Comparison of ENCODE assay signal across 10 cellular contexts in the genomic region with DNA sequence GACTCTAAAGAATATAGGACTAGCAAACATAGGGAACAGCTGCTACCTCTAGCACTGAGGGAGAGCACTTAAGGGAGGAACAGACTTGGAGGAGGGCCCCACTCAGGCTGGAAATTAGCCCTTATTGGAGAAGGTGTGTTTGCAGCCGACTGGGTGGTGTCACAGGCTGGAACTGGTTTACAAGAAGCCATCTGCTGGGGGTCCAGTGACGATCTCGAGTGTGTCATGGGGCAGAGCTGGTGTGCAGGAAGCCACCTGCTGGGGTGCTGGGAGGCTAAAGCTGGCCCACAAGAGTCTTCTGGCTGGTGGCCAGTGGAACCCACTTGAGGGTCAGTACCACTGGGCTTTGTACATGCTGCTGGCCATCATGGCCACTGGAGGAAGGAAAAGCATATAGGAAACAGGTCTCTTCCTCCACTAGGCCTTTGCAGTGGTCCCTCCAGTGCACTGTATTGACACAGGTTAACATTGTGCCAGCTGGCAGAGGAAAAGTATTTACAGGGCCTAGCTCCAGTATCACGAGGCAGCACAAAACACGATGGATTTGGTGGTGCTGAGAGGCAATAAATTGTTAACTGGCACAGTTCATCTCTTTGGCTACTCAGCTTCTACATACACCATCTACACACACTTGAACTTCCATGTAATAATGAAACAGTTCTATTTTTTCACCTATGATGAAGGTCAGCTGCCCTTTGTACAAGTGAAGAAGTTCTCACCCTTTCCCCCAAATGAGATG. TPM values are rescaled to one million over a fixed set of nuclear protein-coding genes. Genes with fewer than 3 reads are reported as not detected.
DNase-seq lines count a peak whose midpoint lies in the region; ATAC-seq and TF ChIP-seq lines count a peak whose summit lies in the region.
"Had no signal": no experiment of that assay in that cellular context is flagged by ENCODE, and none has a peak within 500 bp of the region (broad histone marks: within the 10 kb centered on the region; RNA-seq: fewer than 3 reads in every experiment).

No MANE protein-coding gene starts in this region.

- no peaks in the 10 kb centered on the region for H3K27me3 ChIP-seq in right lobe of liver
- no peaks in the 10 kb centered on the region for H3K27me3 ChIP-seq in CD4-positive, alpha-beta memory T cell (ENCODE audit: insufficient read depth, low read length)

- intact Hi-C loops in right lobe of liver (cut with DNase I), result no loop called here
- intact Hi-C loops in CD4-positive, alpha-beta memory T cell (cut with micrococcal nuclease), result no loop called here

- POLR2A ChIA-PET in CD4-positive, alpha-beta memory T cell (lab: Charles Lee; ENCODE audit: partially characterized antibody), result no interaction called here

- H3K9me3 ChIP-seq in right lobe of liver, result no peaks in the 10 kb centered on the region
- no peaks in the 10 kb centered on the region for H3K9me3 ChIP-seq in CD4-positive, alpha-beta memory T cell (ENCODE audit: control insufficient read depth in 1 of 2, low read length in 2 of 2)

- TF ChIP-seq POLR2A in right lobe of liver (IDR thresholded peaks at IDR 0.05), result no peak

- DNase-seq in DMS79 (lab: John Stamatoyannopoulos, UW), result peak; percentile 98
- peak in 1 of 3 donors; percentile 28 for DNase-seq in right lobe of liver
- no peak for DNase-seq in activated CD8-positive, alpha-beta memory T cell treated with anti-CD3 and anti-CD28 coated beads, Interleukin-2, amount 50 U/mL, for 48 hours
- no peak for DNase-seq in CD4-positive, alpha-beta memory T cell
- no peak for DNase-seq in activated CD8-positive, alpha-beta memory T cell treated with anti-CD3 and anti-CD28 coated beads for 24 hours
- DNase-seq: activated CD4-positive, alpha-beta T cell treated with anti-CD3 and anti-CD28 coated beads, Interleukin-2, amount 50 U/mL, for 4 hours; stimulated activated CD4-positive, alpha-beta T cell treated with anti-CD3 and anti-CD28 coated beads, Interleukin-12 subunit alpha, Interleukin-12 subunit beta, amount 100 ng/mL, for 4 hours had no signal

- H3K36me3 ChIP-seq in right lobe of liver, result no peaks in the 10 kb centered on the region
- H3K36me3 ChIP-seq in CD4-positive, alpha-beta memory T cell (ENCODE audit: insufficient read depth, low read length), result no peaks in the 10 kb centered on the region

- ATAC-seq in HG02678 (IDR thresholded peaks at IDR 0.05; ENCODE audit: unreplicated experiment) (peak; percentile 57), SK-N-SH treated with all-trans-retinoic acid at 6 μM for 48 hours (peak; percentile 28; the same call in 2 of the 3 replicates), right lobe of liver (peak; percentile 93 to 97 (median 94)), HG02623 (IDR thresholded peaks at IDR 0.05; ENCODE audit: unreplicated experiment) (no peak)

- peaks cover 0 to 14% (median 6%) of the 10 kb centered on the region in 4 donors for H3K4me1 ChIP-seq in right lobe of liver
- no peaks in the 10 kb centered on the region for H3K4me1 ChIP-seq in CD4-positive, alpha-beta memory T cell (ENCODE audit: insufficient read depth, low read length)

- 6% methylated on average over 2 of the region's 5 CpGs for WGBS in right lobe of liver (ENCODE audit: insufficient coverage, low coverage, low lambda C conversion rate, missing lambda C conversion rate)

- H3K4me3 Mint-ChIP-seq in CD4-positive, alpha-beta memory T cell, result no peak overlapping the region

- peaks cover 0 to 4% (median 0%) of the 10 kb centered on the region in 4 donors for H3K4me1 Mint-ChIP-seq in CD4-positive, alpha-beta memory T cell

- no peak overlapping the region for H3K4me3 ChIP-seq in right lobe of liver
- no peak overlapping the region for H3K4me3 ChIP-seq in CD4-positive, alpha-beta memory T cell (ENCODE audit: low read length in 2 of 2)

- H3K27ac ChIP-seq in right lobe of liver, result peak overlapping the region in 1 of 3 donors; percentile 27
- H3K27ac ChIP-seq in CD4-positive, alpha-beta memory T cell (ENCODE audit: low read depth, low read length), result no peak overlapping the region

- peaks cover 0 to 4% (median 0%) of the 10 kb centered on the region in 8 donors for H3K9me3 Mint-ChIP-seq in CD4-positive, alpha-beta memory T cell

- no peaks in the 10 kb centered on the region for H3K36me3 Mint-ChIP-seq in CD4-positive, alpha-beta memory T cell

- CTCF ChIA-PET in CD4-positive, alpha-beta memory T cell (lab: Charles Lee; ENCODE audit: partially characterized antibody), result no interaction called here

- peaks cover 3 to 5% of the 10 kb centered on the region in 2 donors for H3K27me3 Mint-ChIP-seq in CD4-positive, alpha-beta memory T cell

- H3K27ac Mint-ChIP-seq in CD4-positive, alpha-beta memory T cell, result no peak overlapping the region

- TF ChIP-seq CTCF in right lobe of liver (IDR thresholded peaks at IDR 0.05), result no peak

TF ChIP-seq in SK-N-SH treated with all-trans-retinoic acid at 6 μM for 48 hours, 23 proteins besides CTCF, POLR2A, EP300 and RAD21 (continues in another document):
- TF ChIP-seq, protein P1, sequence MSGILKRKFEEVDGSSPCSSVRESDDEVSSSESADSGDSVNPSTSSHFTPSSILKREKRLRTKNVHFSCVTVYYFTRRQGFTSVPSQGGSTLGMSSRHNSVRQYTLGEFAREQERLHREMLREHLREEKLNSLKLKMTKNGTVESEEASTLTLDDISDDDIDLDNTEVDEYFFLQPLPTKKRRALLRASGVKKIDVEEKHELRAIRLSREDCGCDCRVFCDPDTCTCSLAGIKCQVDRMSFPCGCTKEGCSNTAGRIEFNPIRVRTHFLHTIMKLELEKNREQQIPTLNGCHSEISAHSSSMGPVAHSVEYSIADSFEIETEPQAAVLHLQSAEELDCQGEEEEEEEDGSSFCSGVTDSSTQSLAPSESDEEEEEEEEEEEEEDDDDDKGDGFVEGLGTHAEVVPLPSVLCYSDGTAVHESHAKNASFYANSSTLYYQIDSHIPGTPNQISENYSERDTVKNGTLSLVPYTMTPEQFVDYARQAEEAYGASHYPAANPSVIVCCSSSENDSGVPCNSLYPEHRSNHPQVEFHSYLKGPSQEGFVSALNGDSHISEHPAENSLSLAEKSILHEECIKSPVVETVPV (CRISPR knock-in tag; IDR thresholded peaks at IDR 0.05), result no peak
- TF ChIP-seq SNAI2 (CRISPR knock-in tag; IDR thresholded peaks at IDR 0.05) (no peak), ZC3H10 (CRISPR knock-in tag; IDR thresholded peaks at IDR 0.05) (no peak), ZNF565 (CRISPR knock-in tag; conservative IDR thresholded peaks at IDR 0.05; ENCODE audit: low read depth) (no peak), GLIS3 (CRISPR knock-in tag; IDR thresholded peaks at IDR 0.05) (no peak), RARB (CRISPR knock-in tag; IDR thresholded peaks at IDR 0.05) (no peak), PPARA (CRISPR knock-in tag; IDR thresholded peaks at IDR 0.05; ENCODE audit: borderline replicate concordance) (no peak)
- TF ChIP-seq, protein P2, sequence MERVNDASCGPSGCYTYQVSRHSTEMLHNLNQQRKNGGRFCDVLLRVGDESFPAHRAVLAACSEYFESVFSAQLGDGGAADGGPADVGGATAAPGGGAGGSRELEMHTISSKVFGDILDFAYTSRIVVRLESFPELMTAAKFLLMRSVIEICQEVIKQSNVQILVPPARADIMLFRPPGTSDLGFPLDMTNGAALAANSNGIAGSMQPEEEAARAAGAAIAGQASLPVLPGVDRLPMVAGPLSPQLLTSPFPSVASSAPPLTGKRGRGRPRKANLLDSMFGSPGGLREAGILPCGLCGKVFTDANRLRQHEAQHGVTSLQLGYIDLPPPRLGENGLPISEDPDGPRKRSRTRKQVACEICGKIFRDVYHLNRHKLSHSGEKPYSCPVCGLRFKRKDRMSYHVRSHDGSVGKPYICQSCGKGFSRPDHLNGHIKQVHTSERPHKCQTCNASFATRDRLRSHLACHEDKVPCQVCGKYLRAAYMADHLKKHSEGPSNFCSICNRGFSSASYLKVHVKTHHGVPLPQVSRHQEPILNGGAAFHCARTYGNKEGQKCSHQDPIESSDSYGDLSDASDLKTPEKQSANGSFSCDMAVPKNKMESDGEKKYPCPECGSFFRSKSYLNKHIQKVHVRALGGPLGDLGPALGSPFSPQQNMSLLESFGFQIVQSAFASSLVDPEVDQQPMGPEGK (CRISPR knock-in tag; IDR thresholded peaks at IDR 0.05; ENCODE audit: borderline replicate concordance), result no peak
- TF ChIP-seq, protein P3, sequence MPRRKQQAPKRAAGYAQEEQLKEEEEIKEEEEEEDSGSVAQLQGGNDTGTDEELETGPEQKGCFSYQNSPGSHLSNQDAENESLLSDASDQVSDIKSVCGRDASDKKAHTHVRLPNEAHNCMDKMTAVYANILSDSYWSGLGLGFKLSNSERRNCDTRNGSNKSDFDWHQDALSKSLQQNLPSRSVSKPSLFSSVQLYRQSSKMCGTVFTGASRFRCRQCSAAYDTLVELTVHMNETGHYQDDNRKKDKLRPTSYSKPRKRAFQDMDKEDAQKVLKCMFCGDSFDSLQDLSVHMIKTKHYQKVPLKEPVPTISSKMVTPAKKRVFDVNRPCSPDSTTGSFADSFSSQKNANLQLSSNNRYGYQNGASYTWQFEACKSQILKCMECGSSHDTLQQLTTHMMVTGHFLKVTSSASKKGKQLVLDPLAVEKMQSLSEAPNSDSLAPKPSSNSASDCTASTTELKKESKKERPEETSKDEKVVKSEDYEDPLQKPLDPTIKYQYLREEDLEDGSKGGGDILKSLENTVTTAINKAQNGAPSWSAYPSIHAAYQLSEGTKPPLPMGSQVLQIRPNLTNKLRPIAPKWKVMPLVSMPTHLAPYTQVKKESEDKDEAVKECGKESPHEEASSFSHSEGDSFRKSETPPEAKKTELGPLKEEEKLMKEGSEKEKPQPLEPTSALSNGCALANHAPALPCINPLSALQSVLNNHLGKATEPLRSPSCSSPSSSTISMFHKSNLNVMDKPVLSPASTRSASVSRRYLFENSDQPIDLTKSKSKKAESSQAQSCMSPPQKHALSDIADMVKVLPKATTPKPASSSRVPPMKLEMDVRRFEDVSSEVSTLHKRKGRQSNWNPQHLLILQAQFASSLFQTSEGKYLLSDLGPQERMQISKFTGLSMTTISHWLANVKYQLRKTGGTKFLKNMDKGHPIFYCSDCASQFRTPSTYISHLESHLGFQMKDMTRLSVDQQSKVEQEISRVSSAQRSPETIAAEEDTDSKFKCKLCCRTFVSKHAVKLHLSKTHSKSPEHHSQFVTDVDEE (CRISPR knock-in tag; IDR thresholded peaks at IDR 0.05), result no peak
- TF ChIP-seq, protein P4, sequence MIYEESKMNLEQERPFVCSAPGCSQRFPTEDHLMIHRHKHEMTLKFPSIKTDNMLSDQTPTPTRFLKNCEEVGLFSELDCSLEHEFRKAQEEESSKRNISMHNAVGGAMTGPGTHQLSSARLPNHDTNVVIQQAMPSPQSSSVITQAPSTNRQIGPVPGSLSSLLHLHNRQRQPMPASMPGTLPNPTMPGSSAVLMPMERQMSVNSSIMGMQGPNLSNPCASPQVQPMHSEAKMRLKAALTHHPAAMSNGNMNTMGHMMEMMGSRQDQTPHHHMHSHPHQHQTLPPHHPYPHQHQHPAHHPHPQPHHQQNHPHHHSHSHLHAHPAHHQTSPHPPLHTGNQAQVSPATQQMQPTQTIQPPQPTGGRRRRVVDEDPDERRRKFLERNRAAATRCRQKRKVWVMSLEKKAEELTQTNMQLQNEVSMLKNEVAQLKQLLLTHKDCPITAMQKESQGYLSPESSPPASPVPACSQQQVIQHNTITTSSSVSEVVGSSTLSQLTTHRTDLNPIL (CRISPR knock-in tag; IDR thresholded peaks at IDR 0.05; ENCODE audit: low read depth), result no peak

RNA-seq across cellular contexts. Expression of a gene that starts 43.6 kb away (rescaled TPM):
- 10 to 100 TPM; 16.0 to 36.8 (median 22.0) TPM for total RNA-seq in right lobe of liver
- under 1 TPM; 0.78 to 0.87 TPM for total RNA-seq in CD4-positive, alpha-beta memory T cell
- polyA plus RNA-seq in CD4-positive, alpha-beta memory T cell, result 1 to 10 TPM in 1 of 2 donors, under 1 TPM in 1; 0.67 to 2.5 TPM

Comparison
In these comparisons a context has a peak if more than half of its experiments do, and no peak if none do; other contexts are left out.
1. RNA of a gene that starts 43.6 kb away (total RNA-seq): 16.0 to 36.8 TPM in right lobe of liver; 0.78 to 0.87 TPM in CD4-positive, alpha-beta memory T cell; every median in the first group is over 4 times any median in the second.